In genomic region chr3:115164374-115165221, GRCh38 we compare ENCODE assay signal across 19 cellular contexts. TPM values are rescaled to one million over a fixed set of nuclear protein-coding genes. Genes with fewer than 3 reads are reported as not detected.
DNase-seq lines count a peak whose midpoint lies in the region; ATAC-seq, FAIRE-seq and TF ChIP-seq lines count a peak whose summit lies in the region.
"Had no signal": no experiment of that assay in that cellular context is flagged by ENCODE, and none has a peak within 500 bp of the region (broad histone marks: within the 10 kb centered on the region; RNA-seq: fewer than 3 reads in every experiment).

No MANE protein-coding gene starts in this region.

- H2AFZ ChIP-seq in astrocyte (ENCODE audit: low read depth, low read length): no peak overlapping the region
- no peak overlapping the region for H2AFZ ChIP-seq in mesenchymal stem cell (ENCODE audit: low read depth, low read length)
- H2AFZ ChIP-seq: neural progenitor cell had no signal

- H3K27me3 ChIP-seq in astrocyte (ENCODE audit: insufficient read depth, low read length) (no peaks in the 10 kb centered on the region), thyroid gland (no peaks in the 10 kb centered on the region), mesenchymal stem cell (ENCODE audit: control insufficient read depth in 1 of 2, insufficient read depth in 1 of 2, low read length in 2 of 2) (no peaks in the 10 kb centered on the region)
- H3K27me3 ChIP-seq: neural progenitor cell, sigmoid colon, upper lobe of left lung had no signal

- H3K14ac ChIP-seq in mesenchymal stem cell (ENCODE audit: low read length in 2 of 2): no peak overlapping the region

- H3K9ac ChIP-seq in astrocyte (ENCODE audit: low read length) (no peak overlapping the region), mesenchymal stem cell (ENCODE audit: low read length) (no peak overlapping the region)
- H3K9ac ChIP-seq: neural progenitor cell had no signal

- no peak overlapping the region for H2BK5ac ChIP-seq in mesenchymal stem cell (ENCODE audit: low read depth, low read length, poor library complexity, severe bottlenecking)

- no peaks in the 10 kb centered on the region for H3K4me1 ChIP-seq in astrocyte (ENCODE audit: insufficient read depth, low read length)
- H3K4me1 ChIP-seq in thyroid gland: no peaks in the 10 kb centered on the region
- H3K4me1 ChIP-seq in mesenchymal stem cell (ENCODE audit: control insufficient read depth, insufficient read depth, low read depth, low read length): no peaks in the 10 kb centered on the region
- H3K4me1 ChIP-seq: neural progenitor cell, sigmoid colon, upper lobe of left lung had no signal

- H4K91ac ChIP-seq in mesenchymal stem cell (ENCODE audit: low read length): no peak overlapping the region

- no peaks in the 10 kb centered on the region for H4K20me1 ChIP-seq in astrocyte (ENCODE audit: insufficient read depth, low read length)

- H2AK5ac ChIP-seq in mesenchymal stem cell (ENCODE audit: low read length, severe bottlenecking): no peak overlapping the region

- no peak overlapping the region for H2BK120ac ChIP-seq in mesenchymal stem cell (ENCODE audit: low read depth, low read length)

- H3K9me3 ChIP-seq in astrocyte (ENCODE audit: insufficient read depth, low read depth, low read length): no peaks in the 10 kb centered on the region
- H3K9me3 ChIP-seq in thyroid gland: no peaks in the 10 kb centered on the region
- H3K9me3 ChIP-seq in mesenchymal stem cell (ENCODE audit: control insufficient read depth, low read length): no peaks in the 10 kb centered on the region
- H3K9me3 ChIP-seq: sigmoid colon, upper lobe of left lung had no signal

- H3K27ac ChIP-seq in astrocyte (ENCODE audit: low read depth, low read length): no peak overlapping the region
- no peak overlapping the region for H3K27ac ChIP-seq in thyroid gland
- H3K27ac ChIP-seq in mesenchymal stem cell (ENCODE audit: low read length, poor library complexity, severe bottlenecking): no peak overlapping the region
- H3K27ac ChIP-seq: coronary artery, neural progenitor cell, sigmoid colon, upper lobe of left lung had no signal

- H3K23ac ChIP-seq in mesenchymal stem cell (ENCODE audit: low read length in 2 of 2): no peak overlapping the region

- H3K79me2 ChIP-seq in astrocyte (ENCODE audit: insufficient read depth, low read length): no peaks in the 10 kb centered on the region

- no peak overlapping the region for H3K4me2 ChIP-seq in astrocyte (ENCODE audit: low read length)
- no peak overlapping the region for H3K4me2 ChIP-seq in mesenchymal stem cell (ENCODE audit: low read length, poor library complexity, severe bottlenecking)
- H3K4me2 ChIP-seq: neural progenitor cell had no signal

- peaks cover 48% of the 10 kb centered on the region for H3K4me1 Mint-ChIP-seq in activated CD8-positive, alpha-beta memory T cell treated with anti-CD3 and anti-CD28 coated beads, Interleukin-2, amount 10 ng/mL, durations not matched to agents 7 days and 5 days
- peaks cover 9% of the 10 kb centered on the region for H3K4me1 Mint-ChIP-seq in astrocyte (ENCODE audit: low read depth, unreplicated experiment)
- no peaks in the 10 kb centered on the region for H3K4me1 Mint-ChIP-seq in Calu3 (ENCODE audit: low read depth, unreplicated experiment)
- H3K4me1 Mint-ChIP-seq: neural progenitor cell had no signal

- no peaks in the 10 kb centered on the region for H3K36me3 ChIP-seq in astrocyte (ENCODE audit: insufficient read depth, low read length)
- H3K36me3 ChIP-seq in thyroid gland: no peaks in the 10 kb centered on the region
- no peaks in the 10 kb centered on the region for H3K36me3 ChIP-seq in mesenchymal stem cell (ENCODE audit: control insufficient read depth in 1 of 2, insufficient read depth in 2 of 2, low read depth in 1 of 2, low read length in 2 of 2)
- H3K36me3 ChIP-seq: neural progenitor cell, sigmoid colon, upper lobe of left lung had no signal

- H3K9me3 Mint-ChIP-seq in activated CD8-positive, alpha-beta memory T cell treated with anti-CD3 and anti-CD28 coated beads, Interleukin-2, amount 10 ng/mL, durations not matched to agents 7 days and 5 days (ENCODE audit: low read depth): no peaks in the 10 kb centered on the region
- H3K9me3 Mint-ChIP-seq in astrocyte (ENCODE audit: unreplicated experiment): no peaks in the 10 kb centered on the region
- H3K9me3 Mint-ChIP-seq in Calu3 (ENCODE audit: low read depth, unreplicated experiment): no peaks in the 10 kb centered on the region
- H3K9me3 Mint-ChIP-seq: memory B cell, neural progenitor cell had no signal

- TF ChIP-seq POLR2A in thyroid gland (IDR thresholded peaks at IDR 0.05): no peak

- no peak overlapping the region for H2BK12ac ChIP-seq in mesenchymal stem cell (ENCODE audit: low read length in 2 of 2)

- 90 to 94% methylated on average over 3 of the region's 3 CpGs for WGBS in thyroid gland, 2 donors
- 97% methylated on average over 2 of the region's 3 CpGs for WGBS in mesenchymal stem cell

- intact Hi-C loops in thyroid gland (cut with DNase I): loop anchor here (10.0 kb wide), 1 partner anchor 790 kb away; no protein-coding TSS in a partner anchor
- intact Hi-C loops in Calu3 (cut with micrococcal nuclease; ENCODE audit: unreplicated experiment): no loop called here

- H3K27me3 Mint-ChIP-seq in activated CD8-positive, alpha-beta memory T cell treated with anti-CD3 and anti-CD28 coated beads, Interleukin-2, amount 10 ng/mL, durations not matched to agents 7 days and 5 days: no peaks in the 10 kb centered on the region
- no peaks in the 10 kb centered on the region for H3K27me3 Mint-ChIP-seq in astrocyte (ENCODE audit: low read depth, unreplicated experiment)
- no peaks in the 10 kb centered on the region for H3K27me3 Mint-ChIP-seq in Calu3 (ENCODE audit: unreplicated experiment)
- H3K27me3 Mint-ChIP-seq: memory B cell had no signal

- H3K36me3 Mint-ChIP-seq in activated CD8-positive, alpha-beta memory T cell treated with anti-CD3 and anti-CD28 coated beads, Interleukin-2, amount 10 ng/mL, durations not matched to agents 7 days and 5 days: peaks cover 6% of the 10 kb centered on the region
- H3K36me3 Mint-ChIP-seq in astrocyte (ENCODE audit: low read depth, unreplicated experiment) (no peaks in the 10 kb centered on the region), Calu3 (ENCODE audit: insufficient read depth, unreplicated experiment) (no peaks in the 10 kb centered on the region)
- H3K36me3 Mint-ChIP-seq: memory B cell, neural progenitor cell had no signal

- H3K4me3 Mint-ChIP-seq in activated CD8-positive, alpha-beta memory T cell treated with anti-CD3 and anti-CD28 coated beads, Interleukin-2, amount 10 ng/mL, durations not matched to agents 7 days and 5 days: no peak overlapping the region
- H3K4me3 Mint-ChIP-seq in astrocyte (ENCODE audit: unreplicated experiment) (no peak overlapping the region), Calu3 (ENCODE audit: low read depth, unreplicated experiment) (no peak overlapping the region)
- H3K4me3 Mint-ChIP-seq: memory B cell, neural progenitor cell had no signal

- H3K27ac Mint-ChIP-seq in activated CD8-positive, alpha-beta memory T cell treated with anti-CD3 and anti-CD28 coated beads, Interleukin-2, amount 10 ng/mL, durations not matched to agents 7 days and 5 days: peak overlapping the region; percentile 76
- H3K27ac Mint-ChIP-seq in astrocyte (ENCODE audit: unreplicated experiment) (no peak overlapping the region), Calu3 (ENCODE audit: unreplicated experiment) (no peak overlapping the region)
- H3K27ac Mint-ChIP-seq: neural progenitor cell had no signal

- no peak overlapping the region for H3K18ac ChIP-seq in mesenchymal stem cell (ENCODE audit: low read depth in 1 of 2, low read length in 2 of 2)

- no peak for DNase-seq in activated CD8-positive, alpha-beta memory T cell treated with anti-CD3 and anti-CD28 coated beads, Interleukin-2, amount 10 ng/mL, durations not matched to agents 7 days and 5 days
- no peak for DNase-seq in activated CD8-positive, alpha-beta memory T cell treated with anti-CD3 and anti-CD28 coated beads, Interleukin-2, amount 50 U/mL, for 48 hours
- DNase-seq in NCI-H69 (lab: John Stamatoyannopoulos, UW) (peak; percentile 2), astrocyte (ENCODE audit: low read depth) (peak; percentile 15), renal cortical epithelial cell (ENCODE audit: low read depth) (peak; percentile 4), thyroid gland (no peak), Calu3 (no peak), mesenchymal stem cell (no peak)
- DNase-seq: anterior cingulate cortex, GF-D8, KG1, NCI-H1417, NCI-H2171, sigmoid colon, upper lobe of left lung had no signal

- peak; percentile 20 for FAIRE-seq in astrocyte (lab: Jason Lieb, UNC)
- FAIRE-seq: A204.1 had no signal

- CTCF ChIA-PET in activated CD8-positive, alpha-beta memory T cell treated with anti-CD3 and anti-CD28 coated beads, Interleukin-2, amount 10 ng/mL, durations not matched to agents 7 days and 5 days (lab: Charles Lee): interaction anchor here (1.0 to 5.3 kb wide), 7 partner anchors 9 to 650 kb away, joined by 3 to 30 read pairs (median 5); partner anchors contain the start of gene ZBTB20
- CTCF ChIA-PET in Calu3 (lab: Charles Lee): interaction anchor here (0.6 kb wide), 1 partner anchor 113 kb away, joined by 3 read pairs; no protein-coding TSS in a partner anchor

- no TSS peak for BruUV-seq in Calu3 (replicated peaks; lab: Mats Ljungman, UMichigan)

- no peaks in the 10 kb centered on the region for H3K79me1 ChIP-seq in mesenchymal stem cell (replicated peaks; ENCODE audit: low read length, poor library complexity, severe bottlenecking)

- peak; percentile 45 for ATAC-seq in activated CD8-positive, alpha-beta memory T cell treated with anti-CD3 and anti-CD28 coated beads, Interleukin-2, amount 10 ng/mL, durations not matched to agents 7 days and 5 days

- TF ChIP-seq CTCF in astrocyte (IDR thresholded peaks at IDR 0.05; ENCODE audit: insufficient read depth, low read depth, low read length) (no peak), thyroid gland (IDR thresholded peaks at IDR 0.05) (no peak), Calu3 (IDR thresholded peaks at IDR 0.05; ENCODE audit: unreplicated experiment) (no peak)

- peak overlapping the region in 1 of 2 experiments; percentile 28 for H3K4ac ChIP-seq in mesenchymal stem cell (ENCODE audit: low read depth in 1 of 2, low read length in 2 of 2)

- H3K4me3 ChIP-seq in astrocyte (ENCODE audit: insufficient read depth, low read depth, low read length): no peak overlapping the region
- H3K4me3 ChIP-seq in thyroid gland (replicated peaks in 1 of 3): no peak overlapping the region
- no peak overlapping the region for H3K4me3 ChIP-seq in mesenchymal stem cell (ENCODE audit: insufficient read depth in 1 of 2, low read depth in 1 of 2, low read length in 2 of 2)
- H3K4me3 ChIP-seq: coronary artery, neural progenitor cell, sigmoid colon, upper lobe of left lung had no signal

- H4K8ac ChIP-seq in mesenchymal stem cell (ENCODE audit: low read length): no peak overlapping the region

- no peak overlapping the region for H2BK15ac ChIP-seq in mesenchymal stem cell (ENCODE audit: low read depth, poor library complexity, severe bottlenecking)

RNA-seq across cellular contexts. Expression of gene ZBTB20, which starts 17.5 kb away (rescaled TPM):
- 10 to 100 TPM in 1 of 2 experiments, 1 to 10 TPM in 1; 5.6 to 10.2 TPM for total RNA-seq in activated CD8-positive, alpha-beta memory T cell treated with anti-CD3 and anti-CD28 coated beads, Interleukin-2, amount 10 ng/mL, durations not matched to agents 7 days and 5 days
- total RNA-seq in astrocyte (19.7 and 21.4 TPM in 2 replicates), renal cortical epithelial cell (12.9 and 64.1 TPM in 2 replicates), thyroid gland (100 to 1,000 TPM; 148 to 242 (median 188) TPM), Calu3 (2022) (24.1 and 28.3 TPM in 2 replicates)
- 2.2 TPM for polyA plus RNA-seq in mesenchymal stem cell (2013, experiment 1 of 2)
- 1.9 TPM for polyA plus RNA-seq in mesenchymal stem cell (2013, experiment 2 of 2)

Comparison
In these comparisons a context has a peak if more than half of its experiments do, and no peak if none do; other contexts are left out.
1. DNase-seq: peak in NCI-H69 (single experiment), astrocyte (single experiment) and renal cortical epithelial cell (single experiment); none in activated CD8-positive, alpha-beta memory T cell treated with anti-CD3 and anti-CD28 coated beads, Interleukin-2, amount 10 ng/mL, durations not matched to agents 7 days and 5 days (single experiment), activated CD8-positive, alpha-beta memory T cell treated with anti-CD3 and anti-CD28 coated beads, Interleukin-2, amount 50 U/mL, for 48 hours (single experiment), thyroid gland (0 of 2), Calu3 (single experiment) and mesenchymal stem cell (single experiment).